ENCODE assay signal across 9 cellular contexts in genomic region chr2:47486858-47487497, GRCh38.
DNase-seq lines count a peak whose midpoint lies in the region; ATAC-seq, FAIRE-seq and TF ChIP-seq lines count a peak whose summit lies in the region.
"Had no signal": no experiment of that assay in that cellular context is flagged by ENCODE, and none has a peak within 500 bp of the region (broad histone marks: within the 10 kb centered on the region; RNA-seq: fewer than 3 reads in every experiment).

No MANE protein-coding gene starts in this region.

- peak; percentile 82 for ATAC-seq in GM21619 (IDR thresholded peaks at IDR 0.05; ENCODE audit: unreplicated experiment)

- peaks cover 6% of the 10 kb centered on the region for H3K36me3 ChIP-seq in effector memory CD4-positive, alpha-beta T cell (ENCODE audit: control insufficient read depth, insufficient read depth, low read length)
- peaks cover 6 to 13% (median 7%) of the 10 kb centered on the region in 3 donors for H3K36me3 ChIP-seq in tibial artery

- peak; percentile 47 for DNase-seq in GM12891 (ENCODE audit: insufficient read length, low spot score)
- DNase-seq in NB4 (ENCODE audit: low read depth) = peak; percentile 57
- DNase-seq in germinal center (ENCODE audit: low spot score) = peak; percentile 42
- DNase-seq in activated effector memory CD4-positive, alpha-beta T cell treated with Interleukin-2 at 50 U/mL for 16 hours = no peak
- DNase-seq in effector memory CD4-positive, alpha-beta T cell = no peak
- DNase-seq in mucosa of gallbladder (ENCODE audit: low spot score) = no peak
- no peak for DNase-seq in tibial artery
- DNase-seq: NCI-H187 treated with DMSO at 0.1 percent for 48 hours had no signal

- intact Hi-C loops in tibial artery (cut with DNase I; ENCODE audit: low total_unique reads) = no loop called here

- H3K27me3 ChIP-seq in effector memory CD4-positive, alpha-beta T cell (replicated peaks; ENCODE audit: control insufficient read depth, insufficient read depth, low read length, poor library complexity, severe bottlenecking) = no peaks in the 10 kb centered on the region
- no peaks in the 10 kb centered on the region for H3K27me3 ChIP-seq in tibial artery

- no peak overlapping the region for H3K4me3 ChIP-seq in NB4 (ENCODE audit: low read depth, low read length)
- H3K4me3 ChIP-seq in effector memory CD4-positive, alpha-beta T cell (ENCODE audit: insufficient read depth, low read depth, low read length, poor library complexity, severe bottlenecking) = no peak overlapping the region
- H3K4me3 ChIP-seq in tibial artery = no peak overlapping the region

- peak; percentile 85 for FAIRE-seq in GM12891 (lab: Jason Lieb, UNC)

- no peak for TF ChIP-seq POLR2A in GM12891 (IDR thresholded peaks at IDR 0.05; ENCODE audit: low read depth, low read length)
- no peak for TF ChIP-seq POLR2A in NB4 (IDR thresholded peaks at IDR 0.05; ENCODE audit: extremely low read depth, insufficient read length)

- H3K4me1 ChIP-seq in effector memory CD4-positive, alpha-beta T cell (ENCODE audit: control insufficient read depth, insufficient read depth, low read length, poor library complexity, severe bottlenecking) = no peaks in the 10 kb centered on the region
- no peaks in the 10 kb centered on the region for H3K4me1 ChIP-seq in tibial artery

- H3K27ac ChIP-seq in effector memory CD4-positive, alpha-beta T cell (ENCODE audit: insufficient read depth, low read length, poor library complexity, severe bottlenecking) = no peak overlapping the region
- no peak overlapping the region for H3K27ac ChIP-seq in tibial artery

- TF ChIP-seq CTCF in NB4 (IDR thresholded peaks at IDR 0.05; ENCODE audit: low read depth, low read length) = no peak
- TF ChIP-seq CTCF in tibial artery (IDR thresholded peaks at IDR 0.05) = no peak

- H3K9me3 ChIP-seq in effector memory CD4-positive, alpha-beta T cell (ENCODE audit: control insufficient read depth, low read length) = no peaks in the 10 kb centered on the region
- no peaks in the 10 kb centered on the region for H3K9me3 ChIP-seq in tibial artery

TF ChIP-seq in GM12891, 5 proteins besides CTCF, POLR2A, EP300 and RAD21:
- TF ChIP-seq TAF1 (IDR thresholded peaks at IDR 0.05; ENCODE audit: low read depth, low read length) = no peak
- TF ChIP-seq SPI1 (IDR thresholded peaks at IDR 0.05; ENCODE audit: low read depth, low read length) = peak; percentile 72
TF ChIP-seq in GM12891: peak in this region for 1.

Comparison
In these comparisons a context has a peak if more than half of its experiments do, and no peak if none do; other contexts are left out.
1. DNase-seq: peak in GM12891 (single experiment), NB4 (single experiment) and germinal center (single experiment); none in activated effector memory CD4-positive, alpha-beta T cell treated with Interleukin-2 at 50 U/mL for 16 hours (single experiment), effector memory CD4-positive, alpha-beta T cell (0 of 3), mucosa of gallbladder (single experiment) and tibial artery (0 of 2).